In the genomic region with DNA sequence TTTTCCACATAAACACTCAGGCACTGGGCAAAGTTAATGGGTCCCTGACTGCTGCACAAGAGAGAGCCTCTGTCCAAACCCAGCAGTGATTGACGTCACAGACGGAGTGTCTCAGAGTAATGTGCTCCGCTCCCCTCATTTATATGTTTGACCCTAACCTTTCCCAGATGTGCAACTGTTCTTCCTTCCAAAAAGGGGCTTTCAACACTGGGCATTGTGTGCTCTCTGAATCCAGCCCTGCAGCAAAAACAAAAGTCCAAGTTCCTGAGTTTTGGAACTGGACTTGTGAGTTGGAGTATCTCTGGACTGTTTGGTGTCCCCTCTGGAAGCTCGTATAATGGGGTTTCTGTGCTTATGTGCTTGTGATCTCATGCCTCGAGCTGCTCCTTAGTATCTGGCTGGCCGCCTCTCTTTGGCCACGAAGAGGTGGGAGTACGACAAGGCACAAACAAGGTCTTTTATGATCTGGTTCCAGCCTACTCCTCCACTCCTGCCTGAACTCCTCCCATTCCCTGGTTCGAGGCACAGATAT, we compare ENCODE assay signal across 17 cellular contexts.
DNase-seq lines count a peak whose midpoint lies in the region; FAIRE-seq and TF ChIP-seq lines count a peak whose summit lies in the region.
"Had no signal": no experiment of that assay in that cellular context is flagged by ENCODE, and none has a peak within 500 bp of the region (broad histone marks: within the 10 kb centered on the region; RNA-seq: fewer than 3 reads in every experiment).

No MANE protein-coding gene starts in this region.

- 72 to 87% (median 76%) methylated on average over 9 of the region's 9 CpGs for WGBS in spleen, 5 donors

- peak overlapping the region in 6 of 8 donors; percentile 9 to 64 (median 40) for H3K27ac ChIP-seq in spleen
- H3K27ac ChIP-seq: gastrocnemius medialis, neutrophil, WERI-Rb-1 had no signal

- H3K36me3 ChIP-seq in spleen: no peaks in the 10 kb centered on the region
- H3K36me3 ChIP-seq: gastrocnemius medialis, neutrophil, WERI-Rb-1 had no signal

- H3K27me3 ChIP-seq in spleen (replicated peaks in 1 of 7): no peaks in the 10 kb centered on the region
- H3K27me3 ChIP-seq: gastrocnemius medialis had no signal

- TF ChIP-seq POLR2A in spleen (IDR thresholded peaks at IDR 0.05): no peak

- DNase-seq in HCEC 1CT (peak; percentile 32), iris pigment epithelial cell (ENCODE audit: low read depth) (peak; percentile 50), spleen (no peak), GM20000 (ENCODE audit: low spot score) (no peak), NCI-H1417 treated with DMSO at 0.1 percent for 48 hours (lab: John Stamatoyannopoulos, UW) (no peak), NOMO-1 treated with dmso at 0.1 percent for 144 hours (lab: John Stamatoyannopoulos, UW; ENCODE audit: unreplicated experiment) (no peak)
- DNase-seq in stimulated activated CD4-positive, alpha-beta T cell treated with anti-CD3 and anti-CD28 coated beads, Interleukin-4, amount 100 ng/mL, for 1 hour: no peak
- DNase-seq: activated naive CD8-positive, alpha-beta T cell treated with anti-CD3 and anti-CD28 coated beads for 36 hours; DMS79; gastrocnemius medialis; kidney; NCI-H2029 treated with DMSO at 0.1 percent for 48 hours; stimulated activated CD4-positive, alpha-beta T cell treated with anti-CD3 and anti-CD28 coated beads, Interleukin-12 subunit alpha, Interleukin-12 subunit beta, amount 100 ng/mL, for 4 hours; WERI-Rb-1 had no signal

- H3K4me1 ChIP-seq in spleen: peaks cover 0 to 13% (median 0%) of the 10 kb centered on the region in 6 donors

- H3K4me3 ChIP-seq in spleen: no peak overlapping the region
- H3K4me3 ChIP-seq: gastrocnemius medialis, GM12878 had no signal

- no peaks in the 10 kb centered on the region for H3K9me3 ChIP-seq in spleen
- H3K9me3 ChIP-seq: gastrocnemius medialis, neutrophil had no signal

- intact Hi-C loops in spleen (cut with DNase I; ENCODE audit: low total_unique reads): no loop called here

- no peak for TF ChIP-seq CTCF in spleen (IDR thresholded peaks at IDR 0.05 in 8 of 11, conservative IDR thresholded peaks at IDR 0.05 in 3 of 11)
- no peak for TF ChIP-seq CTCF in GM20000 (IDR thresholded peaks at IDR 0.05; ENCODE audit: extremely low read depth, missing control alignments)

- FAIRE-seq in endometrium (lab: Jason Lieb, UNC): peak; percentile 90
- FAIRE-seq: GM12878, kidney had no signal

Comparison
In these comparisons a context has a peak if more than half of its experiments do, and no peak if none do; other contexts are left out.
1. DNase-seq: peak in HCEC 1CT (single experiment) and iris pigment epithelial cell (single experiment); none in spleen (single experiment), GM20000 (single experiment), stimulated activated CD4-positive, alpha-beta T cell treated with anti-CD3 and anti-CD28 coated beads, Interleukin-4, amount 100 ng/mL, for 1 hour (single experiment), NCI-H1417 treated with DMSO at 0.1 percent for 48 hours (single experiment) and NOMO-1 treated with dmso at 0.1 percent for 144 hours (single experiment).